In genomic region chr17:1713878-1714487, GRCh38 we compare ENCODE assay signal across 8 cellular contexts. TPM values are rescaled to one million over a fixed set of nuclear protein-coding genes. Genes with fewer than 3 reads are reported as not detected.
DNase-seq lines count a peak whose midpoint lies in the region; ATAC-seq and TF ChIP-seq lines count a peak whose summit lies in the region.

No MANE protein-coding gene starts in this region.

- intact Hi-C loops in lower lobe of right lung (cut with DNase I) = no loop called here
- intact Hi-C loops in uterus (cut with DNase I; ENCODE audit: low total_unique reads) = no loop called here

- H3K27ac ChIP-seq in lower lobe of right lung (peak overlapping the region; percentile 98), uterus (peak overlapping the region; percentile 92 to 99)

- in situ Hi-C loops in T47D (cut with HindIII; ENCODE audit: low pct_unique_long_range_greater_than_20kb, low sequenced_read_pairs) = no loop called here

- no peaks in the 10 kb centered on the region for H3K9me3 ChIP-seq in lower lobe of right lung
- no peaks in the 10 kb centered on the region for H3K9me3 ChIP-seq in uterus

- peak; percentile 41 for TF ChIP-seq CTCF in lower lobe of right lung (IDR thresholded peaks at IDR 0.05)
- TF ChIP-seq CTCF in uterus (IDR thresholded peaks at IDR 0.05) = peak; percentile 16 to 67 (median 56)

- ATAC-seq in lower lobe of right lung (no peak), HG02885 (IDR thresholded peaks at IDR 0.05; ENCODE audit: poor library complexity, unreplicated experiment) (no peak)

- H3K4me3 ChIP-seq in lower lobe of right lung (peak overlapping the region; percentile 82), uterus (peak overlapping the region; percentile 95 to 98)

- peaks cover 71% of the 10 kb centered on the region for H3K4me1 ChIP-seq in lower lobe of right lung
- peaks cover 0 to 16% of the 10 kb centered on the region in 2 donors for H3K4me1 ChIP-seq in uterus

- peaks cover 32% of the 10 kb centered on the region for H3K36me3 ChIP-seq in lower lobe of right lung
- H3K36me3 ChIP-seq in uterus = no peaks in the 10 kb centered on the region

- H3K27me3 ChIP-seq in lower lobe of right lung (ENCODE audit: low read depth) = no peaks in the 10 kb centered on the region
- no peaks in the 10 kb centered on the region for H3K27me3 ChIP-seq in uterus

- TF ChIP-seq POLR2A in uterus (IDR thresholded peaks at IDR 0.05) = no peak

- DNase-seq in NCI-H2107 treated with DMSO at 0.1 percent for 48 hours (lab: John Stamatoyannopoulos, UW; ENCODE audit: unreplicated experiment) (peak; percentile 31), NCI-H2107 (lab: John Stamatoyannopoulos, UW) (no peak), NCI-H2196 (lab: John Stamatoyannopoulos, UW; ENCODE audit: unreplicated experiment) (peak; percentile 26), T47D (ENCODE audit: low read depth in 1 of 2, low spot score in 1 of 2) (peak; percentile 58 to 80), lower lobe of right lung (peak; percentile 58), uterus (peak; percentile 51 to 67), occipital lobe (lab: John Stamatoyannopoulos, UW) (no peak)

RNA-seq across cellular contexts. Expression of gene TLCD2, which starts 3.8 kb away (rescaled TPM):
- total RNA-seq in lower lobe of right lung (13.4 TPM), uterus (1 to 10 TPM in 3 of 4 donors, under 1 TPM in 1; 0.88 to 8.0 (median 5.4) TPM), occipital lobe (0.47 TPM)

RNA-seq across cellular contexts. Expression of gene WDR81, which starts 10.5 kb away (rescaled TPM):
- total RNA-seq in lower lobe of right lung (49.9 TPM), uterus (10 to 100 TPM; 23.6 to 40.7 (median 29.9) TPM), occipital lobe (10.8 TPM)

RNA-seq across cellular contexts. Expression of gene SERPINF2, which starts 28.7 kb away (rescaled TPM):
- total RNA-seq in lower lobe of right lung (24.1 TPM), uterus (10 to 100 TPM in 2 of 4 donors, 1 to 10 TPM in 1, under 1 TPM in 1; 0.83 to 21.5 (median 10.0) TPM), occipital lobe (0.16 TPM)

RNA-seq across cellular contexts. Expression of gene PRPF8, which starts 29.3 kb away (rescaled TPM):
- total RNA-seq in lower lobe of right lung = 280 TPM
- total RNA-seq in uterus = 100 to 1,000 TPM; 123 to 413 (median 243) TPM
- total RNA-seq in occipital lobe = 71.1 TPM

RNA-seq across cellular contexts. Expression of gene SERPINF1, which starts 47.9 kb away (rescaled TPM):
- 204 TPM for total RNA-seq in lower lobe of right lung
- total RNA-seq in uterus = 100 to 1,000 TPM; 217 to 567 (median 435) TPM
- 5.8 TPM for total RNA-seq in occipital lobe

Comparison
In these comparisons a context has a peak if more than half of its experiments do, and no peak if none do; other contexts are left out.
1. DNase-seq: peak in NCI-H2107 treated with DMSO at 0.1 percent for 48 hours (single experiment), NCI-H2196 (single experiment), T47D (2 of 2), lower lobe of right lung (single experiment) and uterus (2 of 2); none in NCI-H2107 (single experiment) and occipital lobe (single experiment).